25 cellular contexts compared by ENCODE assay signal in genomic region chr12:39538679-39539104, GRCh38.
"Had no signal": no experiment of that assay in that cellular context is flagged by ENCODE, and none has a peak within 500 bp of the region (broad histone marks: within the 10 kb centered on the region; RNA-seq: fewer than 3 reads in every experiment).

No MANE protein-coding gene starts in this region.

- H2AFZ ChIP-seq: parathyroid adenoma had no signal

- H3K36me3 ChIP-seq: colonic mucosa, esophagus squamous epithelium, heart right ventricle, lower lobe of right lung, sigmoid colon, stomach, tibial artery, upper lobe of left lung had no signal

- H3K4me1 ChIP-seq: colonic mucosa, esophagus squamous epithelium, heart right ventricle, lower lobe of right lung, parathyroid adenoma, sigmoid colon, stomach, tibial artery, upper lobe of left lung had no signal

- ATAC-seq: effector memory CD8-positive, alpha-beta T cell; heart right ventricle; left ventricle myocardium superior; lower lobe of right lung; natural killer cell treated with Interleukin-12 subunit alpha and Interleukin-12 subunit beta and Interleukin-15 and Interleukin-18, amount 100 ng/mL, for 72 hours; stimulated activated effector memory CD8-positive, alpha-beta T cell treated with anti-CD3 and anti-CD28 coated beads, Interleukin-12 subunit alpha, Interleukin-12 subunit beta, amount 100 ng/mL, for 72 hours had no signal

- FAIRE-seq: endometrium, islet of Langerhans, urothelium cell line had no signal

- H3K9me3 ChIP-seq: colonic mucosa, esophagus squamous epithelium, heart right ventricle, lower lobe of right lung, sigmoid colon, stomach, tibial artery, upper lobe of left lung had no signal

- H3K27ac ChIP-seq: colonic mucosa, esophagus squamous epithelium, heart right ventricle, lower lobe of right lung, parathyroid adenoma, sigmoid colon, stomach, tibial artery, upper lobe of left lung had no signal

- H3K9ac ChIP-seq: parathyroid adenoma had no signal

- DNase-seq: colonic mucosa; effector memory CD8-positive, alpha-beta T cell; erythroblast; esophagus squamous epithelium; foreskin melanocyte; glutamatergic neuron; heart right ventricle; hippocampal formation; kidney glomerular epithelial cell; left ventricle myocardium superior; lower lobe of right lung; naive B cell; sigmoid colon; stimulated activated CD4-positive, alpha-beta T cell treated with anti-CD3 and anti-CD28 coated beads, Interleukin-2, amount 100 ng/mL, for 24 hours; stimulated activated CD4-positive, alpha-beta T cell treated with anti-CD3 and anti-CD28 coated beads, Interleukin-4, amount 100 ng/mL, for 24 hours; stimulated activated naive CD4-positive, alpha-beta T cell treated with Interleukin-2 at 50 U/mL for 16 hours; stomach; tibial artery; upper lobe of left lung had no signal

- H3K4me3 ChIP-seq: colonic mucosa, esophagus squamous epithelium, heart right ventricle, lower lobe of right lung, sigmoid colon, stomach, tibial artery, upper lobe of left lung had no signal

- H3K79me2 ChIP-seq: parathyroid adenoma had no signal

- H3K27me3 ChIP-seq: colonic mucosa, esophagus squamous epithelium, heart right ventricle, sigmoid colon, stomach, tibial artery, upper lobe of left lung had no signal
